8 cellular contexts compared by ENCODE assay signal in the genomic region with DNA sequence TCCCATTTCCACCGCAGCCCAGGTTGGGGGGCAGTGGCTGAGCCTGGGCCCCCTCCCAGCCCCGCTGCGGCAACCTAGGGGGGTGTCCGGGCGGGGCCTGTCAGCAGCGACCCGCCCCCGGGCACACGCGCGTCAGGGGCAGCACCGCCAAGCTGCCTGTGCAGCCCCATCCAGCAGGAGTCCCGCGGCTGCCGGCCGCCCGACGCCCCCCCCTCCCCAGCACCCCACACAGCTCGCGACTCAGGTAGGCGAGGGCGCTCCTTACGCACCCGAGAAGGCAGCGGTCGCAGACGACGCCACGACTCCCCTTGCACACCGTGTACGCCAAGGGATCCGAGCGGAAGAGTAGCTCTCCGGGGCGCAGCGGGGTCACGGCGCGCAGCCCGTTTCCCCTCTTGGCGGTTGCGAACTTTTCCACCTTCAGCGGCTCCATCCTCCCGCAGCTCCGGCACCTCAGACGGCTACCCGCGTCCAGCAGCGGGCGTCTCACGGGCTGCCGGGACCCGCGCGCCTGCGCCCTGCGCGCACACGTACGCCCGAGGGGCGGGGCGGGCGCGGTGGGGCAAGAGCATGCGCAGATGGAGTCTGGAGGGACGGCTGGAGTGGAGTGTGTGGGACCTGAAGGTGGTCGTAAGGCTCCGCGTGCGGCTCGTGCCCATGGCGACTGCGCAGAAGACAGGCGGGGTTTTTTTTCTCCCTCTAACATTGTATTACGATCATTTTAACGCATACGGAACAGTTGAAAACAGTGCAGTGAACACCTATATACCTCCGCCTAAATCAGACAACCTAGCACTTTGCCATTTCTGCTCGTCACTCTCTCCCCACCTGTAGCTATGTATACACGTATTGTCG. TPM values are rescaled to one million over a fixed set of nuclear protein-coding genes. Genes with fewer than 3 reads are reported as not detected.
DNase-seq lines count a peak whose midpoint lies in the region; ATAC-seq, FAIRE-seq and TF ChIP-seq lines count a peak whose summit lies in the region.

A gene (minus strand): TSS at position 495 of the 855 bp plus-strand sequence.

- H3K4me1 Mint-ChIP-seq in CD8-positive, alpha-beta T cell (ENCODE audit: low read depth): peaks cover 35% of the 10 kb centered on the region

- H3K4ac ChIP-seq in H1 (replicated peaks; ENCODE audit: insufficient read length, low read depth, low read length): peak within 1 kb of the TSS; percentile 77

- no peak within 1 kb of the TSS for H2BK120ac ChIP-seq in H1 (replicated peaks; ENCODE audit: low read depth, low read length)

- no peak within 1 kb of the TSS for H2BK15ac ChIP-seq in H1 (ENCODE audit: low read length)

- H2AFZ ChIP-seq in H1 (ENCODE audit: low read length): peak within 1 kb of the TSS; percentile 99

- no peak for TF ChIP-seq RAD21 in H1 (IDR thresholded peaks at IDR 0.05 in 1 of 2, conservative IDR thresholded peaks at IDR 0.05 in 1 of 2; ENCODE audit: low read depth in 2 of 2, low read length in 2 of 2)

- no peak within 1 kb of the TSS for H3K14ac ChIP-seq in H1 (ENCODE audit: insufficient read length)

- 0 out of 4 replicates have a peak, but pooled peaks cover 0 to 6% of the 10 kb centered on the region in 2 experiments for H3K79me2 ChIP-seq in H1 (ENCODE audit: control insufficient read depth in 1 of 2, insufficient read depth in 2 of 2, low read length in 2 of 2)

- POLR2A ChIA-PET in CD8-positive, alpha-beta T cell (lab: Charles Lee): interaction anchor here (1.0 to 1.3 kb wide), 2 partner anchors 59 to 176 kb away, joined by 3 to 4 read pairs; a partner anchor contains a TSS
- POLR2A ChIA-PET in H1 (lab: Charles Lee; ENCODE audit: partially characterized antibody): interaction anchor here (1.4 to 1.7 kb wide), 2 partner anchors 24 to 59 kb away, joined by 3 to 7 read pairs; a partner anchor contains a TSS

- H4K91ac ChIP-seq in H1 (replicated peaks; ENCODE audit: insufficient read length, low read length): no peak within 1 kb of the TSS

- no peaks in the 10 kb centered on the region for H3K36me3 ChIP-seq in CD8-positive, alpha-beta T cell (ENCODE audit: insufficient read depth, low read length)
- H3K36me3 ChIP-seq in H1 (ENCODE audit: control insufficient read depth in 2 of 4, insufficient read depth in 4 of 4, low read length in 3 of 4): no peaks in the 10 kb centered on the region
- H3K36me3 ChIP-seq in mesodermal cell (ENCODE audit: control insufficient read depth, insufficient read depth, low read length): no peaks in the 10 kb centered on the region

- peak within 1 kb of the TSS; percentile 85 for H3K27ac Mint-ChIP-seq in CD8-positive, alpha-beta T cell

- H2BK5ac ChIP-seq in H1 (ENCODE audit: low read depth, low read length): no peak within 1 kb of the TSS; the same call in 1 of the 2 replicates

- H3K79me1 ChIP-seq in H1 (ENCODE audit: low read depth, low read length): peaks cover 2% of the 10 kb centered on the region; the same call in 1 of the 2 replicates

- H3K4me1 ChIP-seq in CD8-positive, alpha-beta T cell (ENCODE audit: insufficient read depth, low read length): peaks cover 13% of the 10 kb centered on the region
- H3K4me1 ChIP-seq in H1 (replicated peaks in 1 of 4; ENCODE audit: control insufficient read depth in 3 of 4, insufficient read depth in 4 of 4, low read length in 3 of 4): peaks cover 0 to 6% (median 3%) of the 10 kb centered on the region in 4 experiments; a peak in 3 of 7 replicates
- H3K4me1 ChIP-seq in mesodermal cell (ENCODE audit: control insufficient read depth, insufficient read depth, low read length, poor library complexity, severe bottlenecking): no peaks in the 10 kb centered on the region

- TF ChIP-seq POLR2A in H1 (IDR thresholded peaks at IDR 0.05; ENCODE audit: control extremely low read depth in 1 of 2, low read depth in 2 of 2, low read length in 2 of 2): peak in 1 of 2 experiments; percentile 43; a peak in 2 of 3 replicates

- no peak within 1 kb of the TSS for H2BK12ac ChIP-seq in H1 (ENCODE audit: low read depth, low read length)

- peaks cover 8% of the 10 kb centered on the region for H3K23me2 ChIP-seq in H1 (ENCODE audit: low read depth, low read length)

- peak within 1 kb of the TSS; percentile 29 to 51 (median 40); a peak in 5 of 7 replicates for H3K9ac ChIP-seq in H1 (replicated peaks in 1 of 4; ENCODE audit: extremely low read depth in 1 of 4, low read depth in 3 of 4, low read length in 3 of 4)

- peak within 1 kb of the TSS; percentile 77 for H3K4me3 ChIP-seq in CD8-positive, alpha-beta T cell (ENCODE audit: low read depth, low read length)
- H3K4me3 ChIP-seq in H1 (ENCODE audit: extremely low read depth in 1 of 4, insufficient read depth in 2 of 4, low read depth in 3 of 4, low read length in 4 of 4) (peak within 1 kb of the TSS; percentile 64 to 94 (median 74)), mesodermal cell (ENCODE audit: extremely low read depth, insufficient read depth, low read length, poor library complexity, severe bottlenecking) (peak within 1 kb of the TSS; percentile 87)

- peak; percentile 88 for ATAC-seq in CD8-positive, alpha-beta T cell
- peak; percentile 90 for ATAC-seq in GM19438 (IDR thresholded peaks at IDR 0.05; ENCODE audit: low read depth, unreplicated experiment)
- peak; percentile 93 for ATAC-seq in HG03571 (IDR thresholded peaks at IDR 0.05; ENCODE audit: unreplicated experiment)

- H3K23ac ChIP-seq in H1 (ENCODE audit: insufficient read length): no peak within 1 kb of the TSS

- H3K27me3 ChIP-seq in CD8-positive, alpha-beta T cell (ENCODE audit: insufficient read depth, low read length): no peaks in the 10 kb centered on the region
- H3K27me3 ChIP-seq in H1 (replicated peaks in 1 of 4; ENCODE audit: control insufficient read depth in 3 of 4, extremely low read depth in 1 of 4, insufficient read depth in 3 of 4, low read length in 3 of 4): peaks cover 0 to 3% (median 0%) of the 10 kb centered on the region in 4 experiments; a peak in 1 of 7 replicates

- peak within 1 kb of the TSS; percentile 7 for H4K8ac ChIP-seq in H1 (ENCODE audit: extremely low read depth, insufficient read depth, low read length)

- H2AK5ac ChIP-seq in H1 (ENCODE audit: low read depth, low read length): no peak within 1 kb of the TSS

- CTCF ChIA-PET in CD8-positive, alpha-beta T cell (lab: Charles Lee): interaction anchor here (1.5 to 2.4 kb wide), 4 partner anchors 9 to 191 kb away, joined by 3 to 10 read pairs (median 4); no protein-coding TSS in a partner anchor
- CTCF ChIA-PET in H1 (lab: Charles Lee; ENCODE audit: partially characterized antibody): interaction anchor here (0.6 to 3.2 kb wide), 5 partner anchors 14 to 224 kb away, joined by 3 to 12 read pairs (median 3); no protein-coding TSS in a partner anchor

- H3K9me3 Mint-ChIP-seq in CD8-positive, alpha-beta T cell: no peaks in the 10 kb centered on the region

- H3K36me3 Mint-ChIP-seq in CD8-positive, alpha-beta T cell: peaks cover 5% of the 10 kb centered on the region

- H3K56ac ChIP-seq in H1 (replicated peaks; ENCODE audit: insufficient read length, low read depth, low read length): peak within 1 kb of the TSS; percentile 53

- no peak within 1 kb of the TSS for H2BK20ac ChIP-seq in H1 (ENCODE audit: low read length)

- DNase-seq in CD8-positive, alpha-beta T cell: peak; percentile 56 to 84 (median 72)
- DNase-seq in NCI-H82 (lab: John Stamatoyannopoulos, UW): peak; percentile 94
- DNase-seq in activated CD8-positive, alpha-beta memory T cell treated with anti-CD3 and anti-CD28 coated beads for 1 hour (ENCODE audit: extremely low read depth in 1 of 2, low read depth in 1 of 2): peak; percentile 38 to 64
- DNase-seq in H1 (ENCODE audit: low read depth in 1 of 2, low spot score in 2 of 2): peak; percentile 69 to 87
- DNase-seq in stimulated activated CD8-positive, alpha-beta memory T cell treated with anti-CD3 and anti-CD28 coated beads, Interleukin-15, amount 100 ng/mL, for 4 hours (ENCODE audit: low read depth in 2 of 2): peak; percentile 39 to 62

- no peaks in the 10 kb centered on the region for H3K9me3 ChIP-seq in CD8-positive, alpha-beta T cell (ENCODE audit: low read length)
- H3K9me3 ChIP-seq in H1 (ENCODE audit: insufficient read depth in 2 of 2, low read depth in 1 of 2, low read length in 1 of 2): no peaks in the 10 kb centered on the region
- H3K9me3 ChIP-seq in mesodermal cell (ENCODE audit: control insufficient read depth, low read length): no peaks in the 10 kb centered on the region

- peak within 1 kb of the TSS; percentile 83 for H3K18ac ChIP-seq in H1 (ENCODE audit: extremely low read depth, low read length)

- H4K20me1 ChIP-seq in H1 (replicated peaks in 1 of 2; ENCODE audit: control insufficient read depth in 1 of 2, insufficient read depth in 2 of 2, low read length in 2 of 2): no peaks in the 10 kb centered on the region

- peak within 1 kb of the TSS; percentile 88 for H3K4me3 Mint-ChIP-seq in CD8-positive, alpha-beta T cell

- no peak for FAIRE-seq in H1 (lab: Jason Lieb, UNC)

- TF ChIP-seq EP300 in H1 (IDR thresholded peaks at IDR 0.05; ENCODE audit: borderline replicate concordance in 1 of 2, low read depth in 2 of 2, low read length in 2 of 2): no peak

- H4K5ac ChIP-seq in H1 (ENCODE audit: insufficient read length, low read depth, low read length): peak within 1 kb of the TSS; percentile 96

- H3K4me2 ChIP-seq in H1 (ENCODE audit: insufficient read depth in 1 of 2, low read depth in 2 of 2, low read length in 2 of 2): peak within 1 kb of the TSS; percentile 91 to 94

- TF ChIP-seq CTCF in CD8-positive, alpha-beta T cell (IDR thresholded peaks at IDR 0.05): no peak
- no peak for TF ChIP-seq CTCF in H1 (IDR thresholded peaks at IDR 0.05; ENCODE audit: control extremely low read depth in 1 of 3, insufficient read depth in 1 of 3, low read depth in 1 of 3, low read length in 3 of 3)

- 3% methylated on average over 44 of the region's 82 CpGs; no CpG with 5 or more reads in 1 of the 2 experiments for WGBS in H1 (ENCODE audit: extremely low coverage in 1 of 2, insufficient coverage in 1 of 2, insufficient read length in 1 of 2, insufficient replicate concordance in 2 of 2, low coverage in 1 of 2, low lambda C conversion rate in 2 of 2, missing lambda C conversion rate in 1 of 2), 2 experiments
- WGBS in mesodermal cell (ENCODE audit: insufficient coverage in 2 of 2), 2 experiments: 2 to 3% methylated on average over 50 to 60 of the region's 82 CpGs

- intact Hi-C loops in CD8-positive, alpha-beta T cell (cut with DNase I, micrococcal nuclease): loop anchor here (1.0 to 10.0 kb wide), 6 partner anchors 59 to 1852 kb away; a partner anchor contains a TSS

- no peaks in the 10 kb centered on the region for H3K27me3 Mint-ChIP-seq in CD8-positive, alpha-beta T cell (ENCODE audit: low read depth)

- peak within 1 kb of the TSS; percentile 56 for H3K27ac ChIP-seq in CD8-positive, alpha-beta T cell (ENCODE audit: low read depth, low read length)
- H3K27ac ChIP-seq in H1 (ENCODE audit: low read depth, low read length) (no peak within 1 kb of the TSS; the same call in 1 of the 2 replicates), mesodermal cell (ENCODE audit: low read depth, low read length, severe bottlenecking) (no peak within 1 kb of the TSS)

RNA-seq across cellular contexts. Expression of the gene that starts here (rescaled TPM):
- total RNA-seq in CD8-positive, alpha-beta T cell: 10 to 100 TPM; 20.5 to 21.2 TPM
- total RNA-seq in H1 (2021; fragmentation: NEBNext Ultra II Directional; extraction: Animal tissue kit (Norgen Biotek cat#: 25700)): 25.0 and 25.4 TPM in 2 replicates
- polyA plus RNA-seq in H1 (2011; rRNA removed): 16.3 and 17.3 TPM in 2 replicates
- 28.1 TPM for polyA plus RNA-seq in H1 (2011; cell fraction: cytosol; rRNA removed)
- 18.4 TPM for polyA plus RNA-seq in H1 (2011; cell fraction: nucleus; rRNA removed)
- polyA plus RNA-seq in H1 (2012, experiment 1 of 2): 23.3 to 29.6 TPM (median 27.3 TPM) in 4 replicates
- polyA plus RNA-seq in H1 (2012, experiment 2 of 2): 8.5 TPM
- 26.2 TPM for polyA plus RNA-seq in H1 (2013, experiment 1 of 2)
- polyA plus RNA-seq in H1 (2013, experiment 2 of 2): 27.2 TPM
- polyA minus RNA-seq in H1 (2011; rRNA and poly(A)+ RNA removed): 26.2 and 27.1 TPM in 2 replicates
- 21.1 TPM for polyA minus RNA-seq in H1 (2011; cell fraction: cytosol; rRNA and poly(A)+ RNA removed)
- 60.0 TPM for polyA minus RNA-seq in H1 (2011; cell fraction: nucleus; rRNA and poly(A)+ RNA removed)
- polyA plus RNA-seq in mesodermal cell (2013, experiment 1 of 2): 39.2 TPM
- polyA plus RNA-seq in mesodermal cell (2013, experiment 2 of 2): 38.5 TPM
